ENCODE assay signal across 8 cellular contexts in the genomic region with DNA sequence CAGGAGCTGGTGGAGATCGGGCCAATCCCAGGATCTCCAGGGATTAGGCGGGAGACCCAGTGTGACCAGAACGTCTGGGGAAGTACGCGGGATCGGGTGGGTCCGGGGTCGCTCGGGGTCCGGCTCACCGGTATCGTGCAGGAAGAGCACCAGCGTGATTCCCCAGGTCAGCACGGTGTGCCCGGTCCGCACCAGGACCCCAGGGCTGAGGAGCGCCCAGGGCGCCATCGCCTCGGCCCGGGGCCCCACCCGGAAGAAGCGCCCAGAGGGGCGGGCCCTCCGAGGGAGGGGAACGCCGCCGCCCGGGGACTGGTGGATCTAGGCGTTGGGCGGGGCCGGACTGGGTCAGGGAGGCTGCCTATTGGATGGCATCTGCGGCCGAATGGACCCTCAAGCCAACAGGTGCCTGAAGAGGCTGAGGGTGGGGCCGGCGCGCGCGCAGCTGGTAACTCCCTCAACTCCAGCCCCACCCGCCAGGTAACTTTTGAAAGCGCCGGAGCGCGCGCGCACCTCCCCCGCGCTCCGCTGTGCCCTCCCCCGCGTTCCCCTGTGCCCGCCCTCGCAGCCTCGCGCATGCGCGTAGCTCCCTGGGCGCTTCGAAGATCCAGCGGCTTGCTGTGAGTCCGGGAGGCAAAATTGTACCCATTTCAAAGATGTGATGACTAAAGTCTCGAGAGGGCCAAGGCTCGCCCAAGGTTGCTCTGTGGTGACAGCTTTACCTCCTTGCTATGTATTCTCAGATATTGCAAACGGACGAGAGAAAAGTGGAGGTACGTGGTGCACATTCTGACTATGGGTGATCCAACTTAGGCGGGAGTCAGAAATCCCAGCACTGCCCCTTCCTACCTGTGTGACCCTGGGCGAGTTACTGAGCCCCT. TPM values are rescaled to one million over a fixed set of nuclear protein-coding genes. Genes with fewer than 3 reads are reported as not detected.
DNase-seq lines count a peak whose midpoint lies in the region; ATAC-seq, FAIRE-seq and TF ChIP-seq lines count a peak whose summit lies in the region.

Gene ZDHHC12 (minus strand): TSS at position 262 of the 878 bp plus-strand sequence. CDS start 34 bp downstream, at position 228.

- H3K4me3 Mint-ChIP-seq in activated T-cell treated with anti-CD3 and anti-CD28 coated beads, Interleukin-2, amount 50 U/mL, for 72 hours: peak within 1 kb of the TSS; percentile 88 to 98

- WGBS in esophagus squamous epithelium, 2 donors: 0 to 4% methylated on average over 5 to 27 of the region's 68 CpGs

- H3K4me1 ChIP-seq in esophagus squamous epithelium: peaks cover 14 to 36% (median 14%) of the 10 kb centered on the region in 3 donors

- H3K9me3 ChIP-seq in KOPT-K1 (ENCODE audit: insufficient read depth, low read length, poor library complexity, severe bottlenecking) (no peaks in the 10 kb centered on the region), esophagus squamous epithelium (no peaks in the 10 kb centered on the region)

- H3K4me1 Mint-ChIP-seq in activated T-cell treated with anti-CD3 and anti-CD28 coated beads, Interleukin-2, amount 50 U/mL, for 72 hours (ENCODE audit: low read depth): peaks cover 58% of the 10 kb centered on the region

- peak in 3 of 4 donors; percentile 66 to 89 (median 88) for TF ChIP-seq POLR2A in esophagus squamous epithelium (IDR thresholded peaks at IDR 0.05)

- no peaks in the 10 kb centered on the region for H3K27me3 ChIP-seq in esophagus squamous epithelium

- peak; percentile 87 for FAIRE-seq in RCC 7860 (lab: Jason Lieb, UNC)

- no peaks in the 10 kb centered on the region for H3K9me3 Mint-ChIP-seq in activated T-cell treated with anti-CD3 and anti-CD28 coated beads, Interleukin-2, amount 50 U/mL, for 72 hours

- DNase-seq in DMS79 (lab: John Stamatoyannopoulos, UW) (peak; percentile 98), RCC 7860 (ENCODE audit: low spot score) (peak; percentile 98), esophagus squamous epithelium (lab: John Stamatoyannopoulos, UW) (peak; percentile 97), myocyte (ENCODE audit: low read depth) (peak; percentile 92)
- peak; percentile 100 for DNase-seq in activated T-cell treated with anti-CD3 and anti-CD28 coated beads, Interleukin-2, amount 50 U/mL, for 72 hours
- peak; percentile 99 to 100 for DNase-seq in stimulated activated CD8-positive, alpha-beta memory T cell treated with anti-CD3 and anti-CD28 coated beads, Interleukin-7, amount 100 ng/mL, for 48 hours (ENCODE audit: extremely low read depth in 1 of 2, low read depth in 1 of 2)

- H3K27ac ChIP-seq in KOPT-K1 (ENCODE audit: low read depth, low read length, poor library complexity, severe bottlenecking): peak within 1 kb of the TSS; percentile 81
- peak within 1 kb of the TSS; percentile 84 to 92 (median 89) for H3K27ac ChIP-seq in esophagus squamous epithelium

- peak within 1 kb of the TSS; percentile 94 for H3K27ac Mint-ChIP-seq in activated T-cell treated with anti-CD3 and anti-CD28 coated beads, Interleukin-2, amount 50 U/mL, for 72 hours

- H3K36me3 Mint-ChIP-seq in activated T-cell treated with anti-CD3 and anti-CD28 coated beads, Interleukin-2, amount 50 U/mL, for 72 hours (ENCODE audit: insufficient read depth in 2 of 2): peaks cover 2 to 3% of the 10 kb centered on the region in 2 donors

- intact Hi-C loops in esophagus squamous epithelium (cut with DNase I): no loop called here

- ATAC-seq in GM21786 (IDR thresholded peaks at IDR 0.05; ENCODE audit: unreplicated experiment): peak; percentile 90
- peak; percentile 98 for ATAC-seq in activated T-cell treated with anti-CD3 and anti-CD28 coated beads, Interleukin-2, amount 50 U/mL, for 72 hours (replicated peaks in 1 of 2)

- no peaks in the 10 kb centered on the region for H3K27me3 Mint-ChIP-seq in activated T-cell treated with anti-CD3 and anti-CD28 coated beads, Interleukin-2, amount 50 U/mL, for 72 hours (ENCODE audit: low read depth)

- H3K4me3 ChIP-seq in esophagus squamous epithelium: peak within 1 kb of the TSS; percentile 62 to 83 (median 66)

- H3K36me3 ChIP-seq in KOPT-K1 (ENCODE audit: insufficient read depth, low read length): peaks cover 19% of the 10 kb centered on the region; the same call in 1 of the 2 replicates
- peaks cover 0 to 25% (median 5%) of the 10 kb centered on the region in 3 donors for H3K36me3 ChIP-seq in esophagus squamous epithelium

- TF ChIP-seq CTCF in esophagus squamous epithelium (IDR thresholded peaks at IDR 0.05): peak in 1 of 6 experiments; percentile 40

RNA-seq across cellular contexts. Expression of gene ZDHHC12, which starts in this region (rescaled TPM):
- total RNA-seq in activated T-cell treated with anti-CD3 and anti-CD28 coated beads, Interleukin-2, amount 50 U/mL, for 72 hours: 10 to 100 TPM; 48.7 to 53.7 TPM
- total RNA-seq in esophagus squamous epithelium (10 to 100 TPM; 51.5 to 99.4 (median 77.1) TPM), myocyte (18.9 and 28.7 TPM in 2 replicates)
- 16.2 TPM for polyA plus RNA-seq in myocyte (2012)

Comparison
In these comparisons a context has a peak if more than half of its experiments do, and no peak if none do; other contexts are left out.
1. Peak in every context shown above with its lines: DNase-seq, ATAC-seq, H3K4me3 ChIP-seq and H3K27ac ChIP-seq.